In genomic region chr6:16805190-16805860, GRCh38 we compare ENCODE assay signal across 12 cellular contexts. TPM values are rescaled to one million over a fixed set of nuclear protein-coding genes. Genes with fewer than 3 reads are reported as not detected.
DNase-seq lines count a peak whose midpoint lies in the region; ATAC-seq and TF ChIP-seq lines count a peak whose summit lies in the region.
"Had no signal": no experiment of that assay in that cellular context is flagged by ENCODE, and none has a peak within 500 bp of the region (broad histone marks: within the 10 kb centered on the region; RNA-seq: fewer than 3 reads in every experiment).

No MANE protein-coding gene starts in this region.

- DNase-seq in ELF-1 (ENCODE audit: low read depth, low spot score), result peak; percentile 15
- peak; percentile 13 to 56 for DNase-seq in NCI-H446 (lab: John Stamatoyannopoulos, UW)
- peak; percentile 49 for DNase-seq in endodermal cell
- DNase-seq in myocyte (ENCODE audit: low read depth), result peak; percentile 22
- DNase-seq in stimulated activated naive CD8-positive, alpha-beta T cell treated with anti-CD3 and anti-CD28 coated beads, Interleukin-15, Interleukin-2, amounts not matched to agents 100 U/mL and 50 U/mL, for 24 hours, result no peak
- DNase-seq in activated CD4-positive, alpha-beta T cell treated with anti-CD3 and anti-CD28 coated beads for 4 hours, result no peak
- DNase-seq: activated CD4-positive, alpha-beta T cell treated with anti-CD3 and anti-CD28 coated beads for 48 hours; hippocampal formation; NCI-H2171 had no signal

- H3K9me3 Mint-ChIP-seq in endodermal cell, result peaks cover 16% of the 10 kb centered on the region
- no peaks in the 10 kb centered on the region for H3K9me3 Mint-ChIP-seq in activated T-helper 17 cell treated with anti-CD3 and anti-CD28 coated beads, Interleukin-2, amount 50 U/mL, for 72 hours

- peaks cover 20% of the 10 kb centered on the region for H3K4me1 Mint-ChIP-seq in endodermal cell
- peaks cover 4% of the 10 kb centered on the region for H3K4me1 Mint-ChIP-seq in activated T-helper 17 cell treated with anti-CD3 and anti-CD28 coated beads, Interleukin-2, amount 50 U/mL, for 72 hours

- WGBS in endodermal cell (ENCODE audit: insufficient coverage in 1 of 2, insufficient read length in 1 of 2), 2 experiments, result 29 to 52% methylated on average over 2 to 5 of the region's 5 CpGs

- H3K27me3 Mint-ChIP-seq in endodermal cell (ENCODE audit: insufficient read depth), result no peaks in the 10 kb centered on the region
- no peaks in the 10 kb centered on the region for H3K27me3 Mint-ChIP-seq in activated T-helper 17 cell treated with anti-CD3 and anti-CD28 coated beads, Interleukin-2, amount 50 U/mL, for 72 hours

- H3K36me3 Mint-ChIP-seq in endodermal cell (ENCODE audit: low read depth), result peaks cover 1% of the 10 kb centered on the region
- no peaks in the 10 kb centered on the region for H3K36me3 Mint-ChIP-seq in activated T-helper 17 cell treated with anti-CD3 and anti-CD28 coated beads, Interleukin-2, amount 50 U/mL, for 72 hours (ENCODE audit: low read depth)
- H3K36me3 Mint-ChIP-seq: stimulated activated effector memory CD8-positive, alpha-beta T cell treated with anti-CD3 and anti-CD28 coated beads, Interleukin-12 subunit alpha, Interleukin-12 subunit beta, amount 100 ng/mL, for 72 hours had no signal

- no peak overlapping the region for H3K27ac Mint-ChIP-seq in endodermal cell
- H3K27ac Mint-ChIP-seq in activated T-helper 17 cell treated with anti-CD3 and anti-CD28 coated beads, Interleukin-2, amount 50 U/mL, for 72 hours, result no peak overlapping the region
- H3K27ac Mint-ChIP-seq: stimulated activated effector memory CD8-positive, alpha-beta T cell treated with anti-CD3 and anti-CD28 coated beads, Interleukin-12 subunit alpha, Interleukin-12 subunit beta, amount 100 ng/mL, for 72 hours had no signal

- no peaks in the 10 kb centered on the region for H3K36me3 ChIP-seq in endodermal cell (ENCODE audit: control insufficient read depth, insufficient read depth, low read length)

- H3K9me3 ChIP-seq in endodermal cell (ENCODE audit: control insufficient read depth, low read length), result peaks cover 8% of the 10 kb centered on the region

- no peak overlapping the region for H3K4me3 Mint-ChIP-seq in endodermal cell
- H3K4me3 Mint-ChIP-seq in activated T-helper 17 cell treated with anti-CD3 and anti-CD28 coated beads, Interleukin-2, amount 50 U/mL, for 72 hours, result no peak overlapping the region
- H3K4me3 Mint-ChIP-seq: stimulated activated effector memory CD8-positive, alpha-beta T cell treated with anti-CD3 and anti-CD28 coated beads, Interleukin-12 subunit alpha, Interleukin-12 subunit beta, amount 100 ng/mL, for 72 hours had no signal

- peak overlapping the region; percentile 97 for H3K27ac ChIP-seq in endodermal cell (ENCODE audit: low read depth, low read length)

- no peak for ATAC-seq in stimulated activated naive CD8-positive, alpha-beta T cell treated with anti-CD3 and anti-CD28 coated beads, Interleukin-15, Interleukin-2, amounts not matched to agents 100 U/mL and 50 U/mL, for 24 hours
- no peak for ATAC-seq in activated T-helper 17 cell treated with anti-CD3 and anti-CD28 coated beads, Interleukin-2, amount 50 U/mL, for 72 hours (replicated peaks)
- ATAC-seq in GM19035 (IDR thresholded peaks at IDR 0.05; ENCODE audit: unreplicated experiment), result no peak
- ATAC-seq: stimulated activated effector memory CD8-positive, alpha-beta T cell treated with anti-CD3 and anti-CD28 coated beads, Interleukin-12 subunit alpha, Interleukin-12 subunit beta, amount 100 ng/mL, for 72 hours had no signal

- no peak for TF ChIP-seq CTCF in endodermal cell (conservative IDR thresholded peaks at IDR 0.05)

- H3K9ac ChIP-seq in endodermal cell (ENCODE audit: extremely low read depth, low read length, poor library complexity, severe bottlenecking), result no peak overlapping the region

- no peaks in the 10 kb centered on the region for H3K27me3 ChIP-seq in endodermal cell (ENCODE audit: control insufficient read depth, insufficient read depth, low read length, poor library complexity, severe bottlenecking)

- H3K4me1 ChIP-seq in endodermal cell (ENCODE audit: control insufficient read depth, insufficient read depth, low read length), result peaks cover 5% of the 10 kb centered on the region

- H3K4me3 ChIP-seq in endodermal cell (ENCODE audit: low read length), result no peak overlapping the region

RNA-seq across cellular contexts. Expression of gene ATXN1, which starts 44.1 kb away (rescaled TPM):
- total RNA-seq in endodermal cell, result 10 to 100 TPM; 10.4 to 15.9 TPM
- 4.0 TPM for polyA plus RNA-seq in endodermal cell (2013, experiment 1 of 2)
- polyA plus RNA-seq in endodermal cell (2013, experiment 2 of 2), result 4.2 TPM
- total RNA-seq in myocyte, result 60.0 and 83.3 TPM in 2 replicates
- 19.2 TPM for polyA plus RNA-seq in myocyte (2012)
- total RNA-seq in activated T-helper 17 cell treated with anti-CD3 and anti-CD28 coated beads, Interleukin-2, amount 50 U/mL, for 72 hours, result 100 to 1,000 TPM in 1 of 2 donors, 10 to 100 TPM in 1; 41.0 to 115 TPM

Comparison
In these comparisons a context has a peak if more than half of its experiments do, and no peak if none do; other contexts are left out.
1. DNase-seq: peak in ELF-1 (single experiment), NCI-H446 (2 of 2), endodermal cell (single experiment) and myocyte (single experiment); none in stimulated activated naive CD8-positive, alpha-beta T cell treated with anti-CD3 and anti-CD28 coated beads, Interleukin-15, Interleukin-2, amounts not matched to agents 100 U/mL and 50 U/mL, for 24 hours (single experiment) and activated CD4-positive, alpha-beta T cell treated with anti-CD3 and anti-CD28 coated beads for 4 hours (0 of 2).